ENCODE assay signal across 15 cellular contexts in genomic region chr5:45109636-45110035, GRCh38.
A peak's percentile ranks its signal among the peaks of the same experiment; 100 is the strongest.
DNase-seq lines count a peak whose midpoint lies in the region; ATAC-seq and TF ChIP-seq lines count a peak whose summit lies in the region.
"Had no signal": no experiment of that assay in that cellular context is flagged by ENCODE, and none has a peak within 500 bp of the region (broad histone marks: within the 10 kb centered on the region; RNA-seq: fewer than 3 reads in every experiment).

No MANE protein-coding gene starts in this region.

- H3K9me3 ChIP-seq in H9 (ENCODE audit: control insufficient read depth, low read depth, low read length) (no peaks in the 10 kb centered on the region), iPS-15b (ENCODE audit: control insufficient read depth, insufficient read depth, low read length) (no peaks in the 10 kb centered on the region)

- no peak for TF ChIP-seq CTCF in H9 (conservative IDR thresholded peaks at IDR 0.05)
- no peak for TF ChIP-seq CTCF in WTC11 (IDR thresholded peaks at IDR 0.05)

- H3K36me3 ChIP-seq in iPS-15b (ENCODE audit: control insufficient read depth, insufficient read depth, low read length) (no peaks in the 10 kb centered on the region), mesendoderm (ENCODE audit: control insufficient read depth, insufficient read depth, low read length) (no peaks in the 10 kb centered on the region)

- no peak overlapping the region for H4K5ac ChIP-seq in H9 (ENCODE audit: insufficient read length, low read depth, low read length)
- no peak overlapping the region for H4K5ac ChIP-seq in mesendoderm (ENCODE audit: low read length)

- peaks cover 2 to 9% (median 5%) of the 10 kb centered on the region in 3 experiments; a peak in 3 of 7 replicates for H3K36me3 Mint-ChIP-seq in H9 (ENCODE audit: insufficient read depth in 1 of 3, low read depth in 3 of 3)
- peaks cover 19% of the 10 kb centered on the region for H3K36me3 Mint-ChIP-seq in WTC11
- H3K36me3 Mint-ChIP-seq in stimulated activated naive B cell treated with anti-CD40 and anti-IgM and Interleukin-4, amounts not matched to agents 10 μg/mL and 1 μg/mL and 100 μg/mL, for 72 hours, result no peaks in the 10 kb centered on the region

- H3K79me1 ChIP-seq in H9 (ENCODE audit: insufficient read depth, low read depth, low read length, poor library complexity, severe bottlenecking) (no peaks in the 10 kb centered on the region), mesendoderm (ENCODE audit: low read length) (no peaks in the 10 kb centered on the region)

- H2BK5ac ChIP-seq in H9 (ENCODE audit: insufficient read length, low read length) (no peak overlapping the region), mesendoderm (ENCODE audit: low read length) (no peak overlapping the region)

- H3K4me3 Mint-ChIP-seq in H9, result peak overlapping the region; percentile 39 to 63; a peak in 3 of 5 replicates
- peak overlapping the region; percentile 55 for H3K4me3 Mint-ChIP-seq in WTC11
- no peak overlapping the region for H3K4me3 Mint-ChIP-seq in stimulated activated naive B cell treated with anti-CD40 and anti-IgM and Interleukin-4, amounts not matched to agents 10 μg/mL and 1 μg/mL and 100 μg/mL, for 72 hours
- H3K4me3 Mint-ChIP-seq: B cell; CD4-positive, alpha-beta T cell had no signal

- H3K18ac ChIP-seq in H9 (ENCODE audit: insufficient read length, low read depth, low read length) (no peak overlapping the region), mesendoderm (ENCODE audit: low read length) (no peak overlapping the region)

- H3K56ac ChIP-seq in H9 (ENCODE audit: insufficient read length, low read depth, low read length) (no peak overlapping the region), mesendoderm (ENCODE audit: low read length) (peak overlapping the region; percentile 27)

- H3K27me3 Mint-ChIP-seq in H9 (ENCODE audit: low read depth), result no peaks in the 10 kb centered on the region
- no peaks in the 10 kb centered on the region for H3K27me3 Mint-ChIP-seq in WTC11 (ENCODE audit: low read depth)
- H3K27me3 Mint-ChIP-seq in stimulated activated naive B cell treated with anti-CD40 and anti-IgM and Interleukin-4, amounts not matched to agents 10 μg/mL and 1 μg/mL and 100 μg/mL, for 72 hours, result no peaks in the 10 kb centered on the region
- H3K27me3 Mint-ChIP-seq: B cell; CD4-positive, alpha-beta T cell had no signal

- H3K23me2 ChIP-seq in H9 (ENCODE audit: insufficient read length, low read depth, low read length, poor library complexity, severe bottlenecking), result no peaks in the 10 kb centered on the region

- H4K8ac ChIP-seq in H9 (replicated peaks; ENCODE audit: insufficient read length, low read depth, low read length) (no peak overlapping the region), mesendoderm (ENCODE audit: low read depth, low read length) (no peak overlapping the region)

- H3K4me1 ChIP-seq in H9 (ENCODE audit: insufficient read depth, low read length), result peaks cover 8% of the 10 kb centered on the region
- peaks cover 20% of the 10 kb centered on the region for H3K4me1 ChIP-seq in iPS-15b (ENCODE audit: control insufficient read depth, insufficient read depth, low read length)
- H3K4me1 ChIP-seq in mesendoderm (ENCODE audit: control insufficient read depth, low read depth, low read length), result peaks cover 6% of the 10 kb centered on the region

- H2BK15ac ChIP-seq in H9 (ENCODE audit: low read depth, low read length), result no peak overlapping the region
- H2BK15ac ChIP-seq in mesendoderm (replicated peaks; ENCODE audit: low read depth), result no peak overlapping the region

- ATAC-seq in WTC11 (peak; percentile 55), sciatic nerve (no peak), GM19395 (IDR thresholded peaks at IDR 0.05; ENCODE audit: unreplicated experiment) (no peak)
- no peak for ATAC-seq in stimulated activated naive B cell treated with anti-CD40 and anti-IgM and Interleukin-4, amounts not matched to agents 10 μg/mL and 1 μg/mL and 100 μg/mL, for 72 hours (replicated peaks)
- ATAC-seq: HCT116, K562 had no signal

- WGBS in H9 (ENCODE audit: extremely low coverage, insufficient read length, low lambda C conversion rate), result no CpG with 5 or more reads among the region's 1 CpG
- WGBS in mesendoderm (ENCODE audit: extremely low coverage, insufficient coverage, low lambda C conversion rate), result no CpG with 5 or more reads among the region's 1 CpG

- H3K27ac Mint-ChIP-seq in H9 (peak overlapping the region in 2 of 3 experiments; percentile 2 to 93; a peak in 3 of 7 replicates), WTC11 (peak overlapping the region; percentile 86)
- H3K27ac Mint-ChIP-seq in stimulated activated naive B cell treated with anti-CD40 and anti-IgM and Interleukin-4, amounts not matched to agents 10 μg/mL and 1 μg/mL and 100 μg/mL, for 72 hours, result no peak overlapping the region
- H3K27ac Mint-ChIP-seq: B cell; CD4-positive, alpha-beta T cell had no signal

- no peak overlapping the region for H2AFZ ChIP-seq in H9 (ENCODE audit: low read length)

- intact Hi-C loops in sciatic nerve (cut with DNase I), result no loop called here

- peak overlapping the region; percentile 92 for H3K27ac ChIP-seq in H9 (ENCODE audit: insufficient read length, low read depth, low read length)
- H3K27ac ChIP-seq in mesendoderm (ENCODE audit: low read depth, low read length), result no peak overlapping the region

- CTCF ChIA-PET in WTC11 (lab: Charles Lee), result interaction anchor here (1.1 to 2.9 kb wide), 4 partner anchors 19 to 587 kb away, joined by 3 to 11 read pairs (median 4); partner anchors contain the start of gene HCN1

- H3K27me3 ChIP-seq in H9 (ENCODE audit: insufficient read depth, low read length), result no peaks in the 10 kb centered on the region
- no peaks in the 10 kb centered on the region for H3K27me3 ChIP-seq in iPS-15b (ENCODE audit: control insufficient read depth, insufficient read depth, low read length)
- no peaks in the 10 kb centered on the region for H3K27me3 ChIP-seq in mesendoderm (ENCODE audit: insufficient read depth, low read length, poor library complexity)

- DNase-seq in H9 (peak; percentile 25), WTC11 (ENCODE audit: low spot score) (no peak), mesendoderm (no peak), sciatic nerve (ENCODE audit: low spot score) (no peak), DMS114 treated with DMSO at 0.1 percent for 48 hours (lab: John Stamatoyannopoulos, UW; ENCODE audit: unreplicated experiment) (no peak)
- DNase-seq in stimulated activated naive B cell treated with anti-CD40 and anti-IgM and Interleukin-4, amounts not matched to agents 10 μg/mL and 1 μg/mL and 100 μg/mL, for 72 hours, result no peak
- DNase-seq: CD4-positive, alpha-beta T cell; DND-41; GOT3; Kasumi-1 had no signal

- no peak overlapping the region for H2BK20ac ChIP-seq in H9 (ENCODE audit: low read depth, low read length, poor library complexity, severe bottlenecking)

- H2BK120ac ChIP-seq in H9 (ENCODE audit: low read depth, low read length, poor library complexity, severe bottlenecking), result no peak overlapping the region
- H2BK120ac ChIP-seq in mesendoderm (ENCODE audit: low read depth, low read length), result no peak overlapping the region

- H3K4ac ChIP-seq in H9 (ENCODE audit: low read depth, low read length), result no peak overlapping the region
- no peak overlapping the region for H3K4ac ChIP-seq in mesendoderm (ENCODE audit: low read depth, low read length)

- no peak overlapping the region for H3K9ac ChIP-seq in H9 (ENCODE audit: extremely low read depth, insufficient read length, low read length)
- no peak overlapping the region for H3K9ac ChIP-seq in iPS-15b (ENCODE audit: low read depth, low read length)
- no peak overlapping the region for H3K9ac ChIP-seq in mesendoderm (ENCODE audit: low read length)

- H3K4me2 ChIP-seq in H9 (ENCODE audit: insufficient read depth, insufficient read length, low read length), result peak overlapping the region; percentile 29
- H3K4me2 ChIP-seq in mesendoderm (ENCODE audit: low read length), result no peak overlapping the region

- H3K4me1 Mint-ChIP-seq in H9 (peaks cover 37 to 45% of the 10 kb centered on the region in 2 experiments), WTC11 (peaks cover 57% of the 10 kb centered on the region)
- no peaks in the 10 kb centered on the region for H3K4me1 Mint-ChIP-seq in stimulated activated naive B cell treated with anti-CD40 and anti-IgM and Interleukin-4, amounts not matched to agents 10 μg/mL and 1 μg/mL and 100 μg/mL, for 72 hours
- H3K4me1 Mint-ChIP-seq: B cell had no signal

- H2AK5ac ChIP-seq in H9 (ENCODE audit: insufficient read length, low read length) (no peak overlapping the region), mesendoderm (ENCODE audit: low read length) (peak overlapping the region; percentile 24)

- H3K14ac ChIP-seq in H9 (ENCODE audit: insufficient read depth, low read length), result no peak overlapping the region

- H3K9me3 Mint-ChIP-seq in H9 (peaks cover 0 to 8% of the 10 kb centered on the region in 2 experiments; a peak in 3 of 5 replicates), WTC11 (peaks cover 14% of the 10 kb centered on the region)
- H3K9me3 Mint-ChIP-seq in stimulated activated naive B cell treated with anti-CD40 and anti-IgM and Interleukin-4, amounts not matched to agents 10 μg/mL and 1 μg/mL and 100 μg/mL, for 72 hours, result peaks cover 0 to 4% of the 10 kb centered on the region in 2 donors

- no peak overlapping the region for H3T11ph ChIP-seq in H9 (ENCODE audit: low read length)

- no peaks in the 10 kb centered on the region for H4K20me1 ChIP-seq in H9 (ENCODE audit: control insufficient read depth, insufficient read depth, insufficient read length)

- H2BK12ac ChIP-seq in H9 (ENCODE audit: insufficient read length, low read depth, low read length), result no peak overlapping the region

- H3K23ac ChIP-seq in H9 (ENCODE audit: insufficient read length, low read depth, low read length) (no peak overlapping the region), mesendoderm (ENCODE audit: low read length) (no peak overlapping the region)

- H3K4me3 ChIP-seq in iPS-15b (ENCODE audit: low read depth, low read length) (peak overlapping the region; percentile 1), mesendoderm (ENCODE audit: low read length) (no peak overlapping the region)
- H3K4me3 ChIP-seq: K562 had no signal

- POLR2A ChIA-PET in WTC11 (lab: Charles Lee), result no interaction called here

- H4K91ac ChIP-seq in H9 (ENCODE audit: insufficient read length, low read depth, low read length), result no peak overlapping the region

- H3K79me2 ChIP-seq in H9 (ENCODE audit: insufficient read depth, low read length) (no peaks in the 10 kb centered on the region), mesendoderm (ENCODE audit: control insufficient read depth, insufficient read depth, low read length) (no peaks in the 10 kb centered on the region)

TF ChIP-seq in WTC11, 78 proteins besides CTCF, POLR2A, EP300 and RAD21:
- TF ChIP-seq ZNF317 (CRISPR knock-in tag; IDR thresholded peaks at IDR 0.05; ENCODE audit: borderline replicate concordance, low read depth), result no peak
- TF ChIP-seq ZBTB21 (CRISPR knock-in tag; IDR thresholded peaks at IDR 0.05; ENCODE audit: borderline replicate concordance), result 0 out of 2 replicates have a peak, but pooled peaks have one; percentile 20
- no peak for TF ChIP-seq ATF3 (CRISPR knock-in tag; conservative IDR thresholded peaks at IDR 0.05)

Comparison
In these comparisons a context has a peak if more than half of its experiments do, and no peak if none do; other contexts are left out.
1. H3K4me3 Mint-ChIP-seq: peak in H9 (2 of 2) and WTC11 (single experiment); none in stimulated activated naive B cell treated with anti-CD40 and anti-IgM and Interleukin-4, amounts not matched to agents 10 μg/mL and 1 μg/mL and 100 μg/mL, for 72 hours (0 of 2).